1 cellular context compared by ENCODE assay signal in the genomic region with DNA sequence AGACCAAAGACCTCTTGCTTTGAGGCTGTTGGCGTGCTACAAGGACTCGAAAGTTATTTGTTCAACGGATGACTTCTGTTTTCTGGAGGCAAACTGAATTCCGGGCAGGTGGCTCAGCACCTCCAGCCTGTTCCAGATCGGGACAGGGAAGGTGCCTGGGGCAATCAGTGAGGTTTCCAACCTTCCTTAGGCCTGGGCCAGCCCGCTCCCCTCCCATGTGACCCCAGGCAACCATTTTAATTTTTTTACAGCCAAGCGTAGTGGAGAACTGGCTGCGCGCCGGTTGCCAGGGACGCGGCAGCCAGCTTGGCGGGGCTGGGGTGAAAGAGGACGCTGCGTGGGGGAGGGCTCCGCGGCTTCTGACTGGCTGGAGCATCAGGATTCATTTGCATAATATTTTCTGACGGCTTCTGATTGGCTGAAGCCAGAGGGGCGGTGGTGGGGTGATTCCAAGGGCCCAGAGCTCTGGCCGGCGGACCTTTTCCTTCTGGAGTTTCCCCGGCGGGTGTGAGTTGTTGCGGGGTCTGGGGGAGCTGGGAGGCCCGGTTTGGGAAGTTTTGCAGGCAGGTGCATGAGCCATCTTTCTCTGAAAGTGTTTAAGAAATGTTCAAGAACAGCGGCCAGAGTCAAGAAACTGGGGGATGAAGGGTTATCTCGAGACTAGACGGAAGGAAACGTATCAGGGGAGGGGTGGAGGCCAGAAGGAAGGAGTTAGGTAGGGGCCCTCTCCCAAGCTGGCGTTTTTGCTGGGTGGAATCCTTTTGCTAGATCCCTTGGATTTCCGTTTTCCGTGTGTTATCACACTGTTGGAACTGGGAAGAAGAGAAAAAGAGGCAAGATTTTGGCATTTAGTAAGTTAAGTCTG.
TF ChIP-seq lines count a peak whose summit lies in the region.

A gene with protein sequence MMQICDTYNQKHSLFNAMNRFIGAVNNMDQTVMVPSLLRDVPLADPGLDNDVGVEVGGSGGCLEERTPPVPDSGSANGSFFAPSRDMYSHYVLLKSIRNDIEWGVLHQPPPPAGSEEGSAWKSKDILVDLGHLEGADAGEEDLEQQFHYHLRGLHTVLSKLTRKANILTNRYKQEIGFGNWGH (plus strand): TSS at position 479 of the 865 bp plus-strand sequence. CDS start 3,488 bp downstream, outside the sequence.

TF ChIP-seq in K562, 482 proteins besides CTCF, POLR2A, EP300 and RAD21 (continued from another document and continues in another):
- TF ChIP-seq PML (IDR thresholded peaks at IDR 0.05; ENCODE audit: low read length) (peak; percentile 77), TEAD1 (CRISPR knock-in tag; IDR thresholded peaks at IDR 0.05) (0 out of 4 replicates have a peak, but pooled peaks of 1 of the 2 experiments have one; percentile 43), ZNF263 (CRISPR knock-in tag; IDR thresholded peaks at IDR 0.05; ENCODE audit: borderline replicate concordance) (no peak), RBM39 (optimal IDR thresholded peaks at IDR 0.05; ENCODE audit: low read depth, low read length) (no peak), ZNF224 (CRISPR knock-in tag; IDR thresholded peaks at IDR 0.05) (no peak), RBM15 (IDR thresholded peaks at IDR 0.05; ENCODE audit: insufficient read depth, low read length) (no peak), DPF2 (IDR thresholded peaks at IDR 0.05) (0 out of 2 replicates have a peak, but pooled peaks have one; percentile 31), SMAD1 (IDR thresholded peaks at IDR 0.05; ENCODE audit: low read depth, low read length, partially characterized antibody) (peak; percentile 71), ZNF324 (CRISPR knock-in tag; IDR thresholded peaks at IDR 0.05) (no peak), CCNT2 (IDR thresholded peaks at IDR 0.05; ENCODE audit: borderline replicate concordance, extremely low read depth, insufficient read length, low read depth, low read length) (no peak), HMG20B (CRISPR knock-in tag; IDR thresholded peaks at IDR 0.05) (no peak), SNIP1 (IDR thresholded peaks at IDR 0.05; ENCODE audit: low read depth) (no peak), GATAD2A (IDR thresholded peaks at IDR 0.05) (no peak), POLR2B (IDR thresholded peaks at IDR 0.05; ENCODE audit: low read depth, partially characterized antibody) (peak; percentile 92), ZNF12 (CRISPR knock-in tag; IDR thresholded peaks at IDR 0.05) (no peak), NR2F6 (CRISPR knock-in tag; IDR thresholded peaks at IDR 0.05) (no peak), ZNF24 (IDR thresholded peaks at IDR 0.05) (no peak), ZFP1 (CRISPR knock-in tag; IDR thresholded peaks at IDR 0.05) (no peak), THRAP3 (IDR thresholded peaks at IDR 0.05; ENCODE audit: borderline replicate concordance) (no peak), PYGO2 (tag; IDR thresholded peaks at IDR 0.05) (no peak), GABPB2 (CRISPR knock-in tag; conservative IDR thresholded peaks at IDR 0.05) (no peak), POLR2H (tag; IDR thresholded peaks at IDR 0.05; ENCODE audit: low read depth) (peak; percentile 88), RBFOX2 (IDR thresholded peaks at IDR 0.05; ENCODE audit: low read depth, low read length) (peak; percentile 79), ATF7 (IDR thresholded peaks at IDR 0.05) (peak; percentile 42; the same call in 1 of the 2 replicates), SUPT5H (IDR thresholded peaks at IDR 0.05) (peak; percentile 91), MAFG (tag; conservative IDR thresholded peaks at IDR 0.05) (no peak), CHD1 (IDR thresholded peaks at IDR 0.05; ENCODE audit: low read length) (peak; percentile 36), TAF15 (IDR thresholded peaks at IDR 0.05; ENCODE audit: low read depth, low read length) (no peak), ELF4 (CRISPR knock-in tag; IDR thresholded peaks at IDR 0.05) (no peak), ZNF766 (CRISPR knock-in tag; conservative IDR thresholded peaks at IDR 0.05) (0 out of 2 replicates have a peak, but pooled peaks have one; percentile 17), XRCC3 (IDR thresholded peaks at IDR 0.05) (no peak), SAFB (IDR thresholded peaks at IDR 0.05; ENCODE audit: borderline replicate concordance, low read depth, low read length) (no peak), SREBF1 (IDR thresholded peaks at IDR 0.05; ENCODE audit: borderline replicate concordance, low read depth, low read length) (peak; percentile 96), PTRF (tag; IDR thresholded peaks at IDR 0.05) (no peak), NFRKB (IDR thresholded peaks at IDR 0.05; ENCODE audit: low read depth) (0 out of 2 replicates have a peak, but pooled peaks have one; percentile 64), CREM (IDR thresholded peaks at IDR 0.05; ENCODE audit: low read depth) (peak; percentile 57; the same call in 1 of the 2 replicates), STAT5B (CRISPR knock-in tag; IDR thresholded peaks at IDR 0.05) (no peak), SRSF9 (IDR thresholded peaks at IDR 0.05; ENCODE audit: borderline replicate concordance, low read depth, low read length) (no peak), MCM3 (IDR thresholded peaks at IDR 0.05) (no peak)
- TF ChIP-seq, protein P1, sequence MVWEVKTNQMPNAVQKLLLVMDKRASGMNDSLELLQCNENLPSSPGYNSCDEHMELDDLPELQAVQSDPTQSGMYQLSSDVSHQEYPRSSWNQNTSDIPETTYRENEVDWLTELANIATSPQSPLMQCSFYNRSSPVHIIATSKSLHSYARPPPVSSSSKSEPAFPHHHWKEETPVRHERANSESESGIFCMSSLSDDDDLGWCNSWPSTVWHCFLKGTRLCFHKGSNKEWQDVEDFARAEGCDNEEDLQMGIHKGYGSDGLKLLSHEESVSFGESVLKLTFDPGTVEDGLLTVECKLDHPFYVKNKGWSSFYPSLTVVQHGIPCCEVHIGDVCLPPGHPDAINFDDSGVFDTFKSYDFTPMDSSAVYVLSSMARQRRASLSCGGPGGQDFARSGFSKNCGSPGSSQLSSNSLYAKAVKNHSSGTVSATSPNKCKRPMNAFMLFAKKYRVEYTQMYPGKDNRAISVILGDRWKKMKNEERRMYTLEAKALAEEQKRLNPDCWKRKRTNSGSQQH (CRISPR knock-in tag; IDR thresholded peaks at IDR 0.05), result peak; percentile 75; the same call in 1 of the 2 replicates
- TF ChIP-seq, protein P2, sequence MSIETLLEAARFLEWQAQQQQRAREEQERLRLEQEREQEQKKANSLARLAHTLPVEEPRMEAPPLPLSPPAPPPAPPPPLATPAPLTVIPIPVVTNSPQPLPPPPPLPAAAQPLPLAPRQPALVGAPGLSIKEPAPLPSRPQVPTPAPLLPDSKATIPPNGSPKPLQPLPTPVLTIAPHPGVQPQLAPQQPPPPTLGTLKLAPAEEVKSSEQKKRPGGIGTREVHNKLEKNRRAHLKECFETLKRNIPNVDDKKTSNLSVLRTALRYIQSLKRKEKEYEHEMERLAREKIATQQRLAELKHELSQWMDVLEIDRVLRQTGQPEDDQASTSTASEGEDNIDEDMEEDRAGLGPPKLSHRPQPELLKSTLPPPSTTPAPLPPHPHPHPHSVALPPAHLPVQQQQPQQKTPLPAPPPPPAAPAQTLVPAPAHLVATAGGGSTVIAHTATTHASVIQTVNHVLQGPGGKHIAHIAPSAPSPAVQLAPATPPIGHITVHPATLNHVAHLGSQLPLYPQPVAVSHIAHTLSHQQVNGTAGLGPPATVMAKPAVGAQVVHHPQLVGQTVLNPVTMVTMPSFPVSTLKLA (conservative IDR thresholded peaks at IDR 0.05), result peak; percentile 72 to 82
- TF ChIP-seq, protein P3, sequence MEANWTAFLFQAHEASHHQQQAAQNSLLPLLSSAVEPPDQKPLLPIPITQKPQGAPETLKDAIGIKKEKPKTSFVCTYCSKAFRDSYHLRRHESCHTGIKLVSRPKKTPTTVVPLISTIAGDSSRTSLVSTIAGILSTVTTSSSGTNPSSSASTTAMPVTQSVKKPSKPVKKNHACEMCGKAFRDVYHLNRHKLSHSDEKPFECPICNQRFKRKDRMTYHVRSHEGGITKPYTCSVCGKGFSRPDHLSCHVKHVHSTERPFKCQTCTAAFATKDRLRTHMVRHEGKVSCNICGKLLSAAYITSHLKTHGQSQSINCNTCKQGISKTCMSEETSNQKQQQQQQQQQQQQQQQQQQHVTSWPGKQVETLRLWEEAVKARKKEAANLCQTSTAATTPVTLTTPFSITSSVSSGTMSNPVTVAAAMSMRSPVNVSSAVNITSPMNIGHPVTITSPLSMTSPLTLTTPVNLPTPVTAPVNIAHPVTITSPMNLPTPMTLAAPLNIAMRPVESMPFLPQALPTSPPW (CRISPR knock-in tag; IDR thresholded peaks at IDR 0.05), result peak; percentile 81
- TF ChIP-seq, protein P4, sequence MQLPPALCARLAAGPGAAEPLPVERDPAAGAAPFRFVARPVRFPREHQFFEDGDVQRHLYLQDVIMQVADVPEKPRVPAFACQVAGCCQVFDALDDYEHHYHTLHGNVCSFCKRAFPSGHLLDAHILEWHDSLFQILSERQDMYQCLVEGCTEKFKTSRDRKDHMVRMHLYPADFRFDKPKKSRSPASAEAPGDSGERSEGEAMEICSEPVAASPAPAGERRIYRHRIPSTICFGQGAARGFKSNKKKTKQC (CRISPR knock-in tag; IDR thresholded peaks at IDR 0.05), result no peak
- TF ChIP-seq, protein P5, sequence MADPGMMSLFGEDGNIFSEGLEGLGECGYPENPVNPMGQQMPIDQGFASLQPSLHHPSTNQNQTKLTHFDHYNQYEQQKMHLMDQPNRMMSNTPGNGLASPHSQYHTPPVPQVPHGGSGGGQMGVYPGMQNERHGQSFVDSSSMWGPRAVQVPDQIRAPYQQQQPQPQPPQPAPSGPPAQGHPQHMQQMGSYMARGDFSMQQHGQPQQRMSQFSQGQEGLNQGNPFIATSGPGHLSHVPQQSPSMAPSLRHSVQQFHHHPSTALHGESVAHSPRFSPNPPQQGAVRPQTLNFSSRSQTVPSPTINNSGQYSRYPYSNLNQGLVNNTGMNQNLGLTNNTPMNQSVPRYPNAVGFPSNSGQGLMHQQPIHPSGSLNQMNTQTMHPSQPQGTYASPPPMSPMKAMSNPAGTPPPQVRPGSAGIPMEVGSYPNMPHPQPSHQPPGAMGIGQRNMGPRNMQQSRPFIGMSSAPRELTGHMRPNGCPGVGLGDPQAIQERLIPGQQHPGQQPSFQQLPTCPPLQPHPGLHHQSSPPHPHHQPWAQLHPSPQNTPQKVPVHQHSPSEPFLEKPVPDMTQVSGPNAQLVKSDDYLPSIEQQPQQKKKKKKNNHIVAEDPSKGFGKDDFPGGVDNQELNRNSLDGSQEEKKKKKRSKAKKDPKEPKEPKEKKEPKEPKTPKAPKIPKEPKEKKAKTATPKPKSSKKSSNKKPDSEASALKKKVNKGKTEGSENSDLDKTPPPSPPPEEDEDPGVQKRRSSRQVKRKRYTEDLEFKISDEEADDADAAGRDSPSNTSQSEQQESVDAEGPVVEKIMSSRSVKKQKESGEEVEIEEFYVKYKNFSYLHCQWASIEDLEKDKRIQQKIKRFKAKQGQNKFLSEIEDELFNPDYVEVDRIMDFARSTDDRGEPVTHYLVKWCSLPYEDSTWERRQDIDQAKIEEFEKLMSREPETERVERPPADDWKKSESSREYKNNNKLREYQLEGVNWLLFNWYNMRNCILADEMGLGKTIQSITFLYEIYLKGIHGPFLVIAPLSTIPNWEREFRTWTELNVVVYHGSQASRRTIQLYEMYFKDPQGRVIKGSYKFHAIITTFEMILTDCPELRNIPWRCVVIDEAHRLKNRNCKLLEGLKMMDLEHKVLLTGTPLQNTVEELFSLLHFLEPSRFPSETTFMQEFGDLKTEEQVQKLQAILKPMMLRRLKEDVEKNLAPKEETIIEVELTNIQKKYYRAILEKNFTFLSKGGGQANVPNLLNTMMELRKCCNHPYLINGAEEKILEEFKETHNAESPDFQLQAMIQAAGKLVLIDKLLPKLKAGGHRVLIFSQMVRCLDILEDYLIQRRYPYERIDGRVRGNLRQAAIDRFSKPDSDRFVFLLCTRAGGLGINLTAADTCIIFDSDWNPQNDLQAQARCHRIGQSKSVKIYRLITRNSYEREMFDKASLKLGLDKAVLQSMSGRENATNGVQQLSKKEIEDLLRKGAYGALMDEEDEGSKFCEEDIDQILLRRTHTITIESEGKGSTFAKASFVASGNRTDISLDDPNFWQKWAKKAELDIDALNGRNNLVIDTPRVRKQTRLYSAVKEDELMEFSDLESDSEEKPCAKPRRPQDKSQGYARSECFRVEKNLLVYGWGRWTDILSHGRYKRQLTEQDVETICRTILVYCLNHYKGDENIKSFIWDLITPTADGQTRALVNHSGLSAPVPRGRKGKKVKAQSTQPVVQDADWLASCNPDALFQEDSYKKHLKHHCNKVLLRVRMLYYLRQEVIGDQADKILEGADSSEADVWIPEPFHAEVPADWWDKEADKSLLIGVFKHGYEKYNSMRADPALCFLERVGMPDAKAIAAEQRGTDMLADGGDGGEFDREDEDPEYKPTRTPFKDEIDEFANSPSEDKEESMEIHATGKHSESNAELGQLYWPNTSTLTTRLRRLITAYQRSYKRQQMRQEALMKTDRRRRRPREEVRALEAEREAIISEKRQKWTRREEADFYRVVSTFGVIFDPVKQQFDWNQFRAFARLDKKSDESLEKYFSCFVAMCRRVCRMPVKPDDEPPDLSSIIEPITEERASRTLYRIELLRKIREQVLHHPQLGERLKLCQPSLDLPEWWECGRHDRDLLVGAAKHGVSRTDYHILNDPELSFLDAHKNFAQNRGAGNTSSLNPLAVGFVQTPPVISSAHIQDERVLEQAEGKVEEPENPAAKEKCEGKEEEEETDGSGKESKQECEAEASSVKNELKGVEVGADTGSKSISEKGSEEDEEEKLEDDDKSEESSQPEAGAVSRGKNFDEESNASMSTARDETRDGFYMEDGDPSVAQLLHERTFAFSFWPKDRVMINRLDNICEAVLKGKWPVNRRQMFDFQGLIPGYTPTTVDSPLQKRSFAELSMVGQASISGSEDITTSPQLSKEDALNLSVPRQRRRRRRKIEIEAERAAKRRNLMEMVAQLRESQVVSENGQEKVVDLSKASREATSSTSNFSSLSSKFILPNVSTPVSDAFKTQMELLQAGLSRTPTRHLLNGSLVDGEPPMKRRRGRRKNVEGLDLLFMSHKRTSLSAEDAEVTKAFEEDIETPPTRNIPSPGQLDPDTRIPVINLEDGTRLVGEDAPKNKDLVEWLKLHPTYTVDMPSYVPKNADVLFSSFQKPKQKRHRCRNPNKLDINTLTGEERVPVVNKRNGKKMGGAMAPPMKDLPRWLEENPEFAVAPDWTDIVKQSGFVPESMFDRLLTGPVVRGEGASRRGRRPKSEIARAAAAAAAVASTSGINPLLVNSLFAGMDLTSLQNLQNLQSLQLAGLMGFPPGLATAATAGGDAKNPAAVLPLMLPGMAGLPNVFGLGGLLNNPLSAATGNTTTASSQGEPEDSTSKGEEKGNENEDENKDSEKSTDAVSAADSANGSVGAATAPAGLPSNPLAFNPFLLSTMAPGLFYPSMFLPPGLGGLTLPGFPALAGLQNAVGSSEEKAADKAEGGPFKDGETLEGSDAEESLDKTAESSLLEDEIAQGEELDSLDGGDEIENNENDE (IDR thresholded peaks at IDR 0.05; ENCODE audit: low read depth, low read length), result no peak
- TF ChIP-seq, protein P6, sequence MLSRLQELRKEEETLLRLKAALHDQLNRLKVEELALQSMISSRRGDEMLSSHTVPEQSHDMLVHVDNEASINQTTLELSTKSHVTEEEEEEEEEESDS (CRISPR knock-in tag; IDR thresholded peaks at IDR 0.05), result no peak
- TF ChIP-seq, protein P7, sequence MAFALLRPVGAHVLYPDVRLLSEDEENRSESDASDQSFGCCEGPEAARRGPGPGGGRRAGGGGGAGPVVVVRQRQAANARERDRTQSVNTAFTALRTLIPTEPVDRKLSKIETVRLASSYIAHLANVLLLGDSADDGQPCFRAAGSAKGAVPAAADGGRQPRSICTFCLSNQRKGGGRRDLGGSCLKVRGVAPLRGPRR (CRISPR knock-in tag; IDR thresholded peaks at IDR 0.05), result no peak
